Comparison of ENCODE assay signal across 8 cellular contexts in genomic region chr20:54773643-54774000, GRCh38.
"Had no signal": no experiment of that assay in that cellular context is flagged by ENCODE, and none has a peak within 500 bp of the region (broad histone marks: within the 10 kb centered on the region; RNA-seq: fewer than 3 reads in every experiment).

No MANE protein-coding gene starts in this region.

- H3K9ac ChIP-seq: GM23248 had no signal

- H3K4me3 Mint-ChIP-seq: HFFc6 had no signal

- H3K27ac ChIP-seq: GM23248 had no signal

- H2AFZ ChIP-seq: GM23248 had no signal

- H3K36me3 ChIP-seq: HAP-1 had no signal

- H3K4me3 ChIP-seq: GM23248, HAP-1, K562 had no signal

- H3K4me1 ChIP-seq: HAP-1 had no signal

- H3K27ac Mint-ChIP-seq: HFFc6 had no signal

- FAIRE-seq: K562 had no signal

- H3K9me3 ChIP-seq: HAP-1 had no signal

- ATAC-seq: HCT116, K562 had no signal

- DNase-seq: GM23248, GOT3, H7, HFFc6, IMR-90 had no signal
